Comparison of ENCODE assay signal across 9 cellular contexts in the genomic region with DNA sequence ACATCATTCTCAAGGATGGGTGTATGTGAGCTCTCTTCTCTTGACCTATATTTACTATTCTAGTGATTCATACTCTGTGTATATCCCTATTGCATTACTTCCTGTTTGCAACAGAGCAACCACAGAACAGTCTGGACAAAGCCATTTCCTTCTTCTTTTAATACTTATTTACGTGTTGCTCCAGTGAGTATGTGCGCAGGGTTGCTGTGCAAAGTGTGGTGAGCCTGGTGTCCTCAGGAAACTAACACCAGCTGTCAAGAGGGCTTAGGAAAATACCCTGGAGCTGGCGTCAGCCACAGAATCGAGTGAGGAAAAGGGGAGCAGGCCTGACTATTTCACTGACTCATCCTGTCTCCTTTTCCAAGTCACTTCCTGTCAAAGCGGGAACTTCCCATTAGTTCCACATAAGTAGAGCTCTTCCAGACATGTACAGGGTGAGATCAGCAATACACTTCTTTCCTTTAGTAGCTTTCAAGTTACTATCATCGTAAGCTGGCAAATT.
DNase-seq lines count a peak whose midpoint lies in the region; ATAC-seq and TF ChIP-seq lines count a peak whose summit lies in the region.
"Had no signal": no experiment of that assay in that cellular context is flagged by ENCODE, and none has a peak within 500 bp of the region (broad histone marks: within the 10 kb centered on the region; RNA-seq: fewer than 3 reads in every experiment).

No MANE protein-coding gene starts in this region.

- peak; percentile 80 for ATAC-seq in mucosa of descending colon
- ATAC-seq in HG02678 (IDR thresholded peaks at IDR 0.05; ENCODE audit: unreplicated experiment): no peak
- ATAC-seq in HG03196 (IDR thresholded peaks at IDR 0.05; ENCODE audit: unreplicated experiment): no peak

- DNase-seq in COLO829 (ENCODE audit: low spot score) (peak; percentile 17), NCI-H460 (ENCODE audit: extremely low read depth, low read depth) (peak; percentile 64), dermis blood vessel endothelial cell (peak; percentile 94), mucosa of descending colon (peak in 1 of 3 donors; percentile 49), NCI-H2196 (lab: John Stamatoyannopoulos, UW; ENCODE audit: unreplicated experiment) (no peak)
- DNase-seq in effector CD4-positive, alpha-beta T cell: no peak

- no peak for TF ChIP-seq CTCF in mucosa of descending colon (IDR thresholded peaks at IDR 0.05)

- no peaks in the 10 kb centered on the region for H3K4me1 ChIP-seq in mucosa of descending colon (ENCODE audit: low read depth)

- H3K36me3 ChIP-seq in mucosa of descending colon (ENCODE audit: low read depth): no peaks in the 10 kb centered on the region
- H3K36me3 ChIP-seq: cardiac muscle cell had no signal

- intact Hi-C loops in mucosa of descending colon (cut with DNase I, micrococcal nuclease): no loop called here

- no peaks in the 10 kb centered on the region for H3K9me3 ChIP-seq in mucosa of descending colon

- no peak overlapping the region for H3K4me3 ChIP-seq in mucosa of descending colon
- H3K4me3 ChIP-seq: cardiac muscle cell had no signal

Comparison
In these comparisons a context has a peak if more than half of its experiments do, and no peak if none do; other contexts are left out.
1. DNase-seq: peak in COLO829 (single experiment), NCI-H460 (single experiment) and dermis blood vessel endothelial cell (single experiment); none in NCI-H2196 (single experiment) and effector CD4-positive, alpha-beta T cell (single experiment).